In genomic region chr3:112376996-112377395, GRCh38 we compare ENCODE assay signal across 14 cellular contexts. TPM values are rescaled to one million over a fixed set of nuclear protein-coding genes. Genes with fewer than 3 reads are reported as not detected.
DNase-seq lines count a peak whose midpoint lies in the region; ATAC-seq and TF ChIP-seq lines count a peak whose summit lies in the region.
"Had no signal": no experiment of that assay in that cellular context is flagged by ENCODE, and none has a peak within 500 bp of the region (broad histone marks: within the 10 kb centered on the region; RNA-seq: fewer than 3 reads in every experiment).

No MANE protein-coding gene starts in this region.

- peak overlapping the region; percentile 90 for H3K27ac ChIP-seq in epithelial cell of prostate
- H3K27ac ChIP-seq: C4-2B had no signal

- DNase-seq in EH (ENCODE audit: low read depth), result peak; percentile 18
- peak; percentile 31 for DNase-seq in NOMO-1 treated with dmso at 0.1 percent for 144 hours (lab: John Stamatoyannopoulos, UW; ENCODE audit: unreplicated experiment)
- no peak for DNase-seq in epithelial cell of prostate (ENCODE audit: low read depth, low spot score)
- DNase-seq in natural killer cell treated with Interleukin-12 subunit alpha and Interleukin-12 subunit beta and Interleukin-15 and Interleukin-18, amount 100 ng/mL, for 72 hours (ENCODE audit: low spot score), result no peak
- no peak for DNase-seq in NCI-H82 treated with DMSO at 0.1 percent for 48 hours (lab: John Stamatoyannopoulos, UW; ENCODE audit: unreplicated experiment)
- DNase-seq in ACHN, result no peak
- DNase-seq in BE2C, result no peak
- no peak for DNase-seq in GM19238 (ENCODE audit: insufficient read length, low spot score)
- DNase-seq: activated CD4-positive, CD25-positive, alpha-beta regulatory T cell treated with anti-CD3 and anti-CD28 coated beads, Interleukin-2, amount 50 U/mL, for 72 hours; kidney; NCI-H1092; stimulated activated CD8-positive, alpha-beta memory T cell treated with anti-CD3 and anti-CD28 coated beads, Interleukin-4, amount 100 ng/mL, for 48 hours had no signal

- no peak overlapping the region for H3K4me3 ChIP-seq in BE2C (ENCODE audit: low read depth, low read length)

- H3K27ac Mint-ChIP-seq in natural killer cell treated with Interleukin-12 subunit alpha and Interleukin-12 subunit beta and Interleukin-15 and Interleukin-18, amount 100 ng/mL, for 72 hours, result peak overlapping the region in 1 of 2 donors; percentile 30
- H3K27ac Mint-ChIP-seq: activated naive CD4-positive, alpha-beta T cell treated with anti-CD3 and anti-CD28 coated beads, Interleukin-2, amount 50 U/mL, for 24 hours had no signal

- no peaks in the 10 kb centered on the region for H3K9me3 ChIP-seq in BE2C

- peak in 1 of 2 donors; percentile 79 for ATAC-seq in natural killer cell treated with Interleukin-12 subunit alpha and Interleukin-12 subunit beta and Interleukin-15 and Interleukin-18, amount 100 ng/mL, for 72 hours

- H3K9me3 Mint-ChIP-seq in natural killer cell treated with Interleukin-12 subunit alpha and Interleukin-12 subunit beta and Interleukin-15 and Interleukin-18, amount 100 ng/mL, for 72 hours, result no peaks in the 10 kb centered on the region

- TF ChIP-seq CTCF in BE2C (IDR thresholded peaks at IDR 0.05; ENCODE audit: low read depth, low read length), result no peak

- in situ Hi-C loops in ACHN (cut with HindIII; ENCODE audit: low pct_ligation_motif_present, low pct_unique_long_range_greater_than_20kb, low sequenced_read_pairs), result no loop called here

- no peaks in the 10 kb centered on the region for H3K36me3 ChIP-seq in BE2C

- no peaks in the 10 kb centered on the region for H3K4me1 ChIP-seq in BE2C

- no peaks in the 10 kb centered on the region for H3K4me1 Mint-ChIP-seq in natural killer cell treated with Interleukin-12 subunit alpha and Interleukin-12 subunit beta and Interleukin-15 and Interleukin-18, amount 100 ng/mL, for 72 hours (ENCODE audit: low read depth in 2 of 2)

- peak overlapping the region; percentile 17 for H3K4me3 Mint-ChIP-seq in natural killer cell treated with Interleukin-12 subunit alpha and Interleukin-12 subunit beta and Interleukin-15 and Interleukin-18, amount 100 ng/mL, for 72 hours
- H3K4me3 Mint-ChIP-seq: activated naive CD4-positive, alpha-beta T cell treated with anti-CD3 and anti-CD28 coated beads, Interleukin-2, amount 50 U/mL, for 24 hours had no signal

- H3K36me3 Mint-ChIP-seq in natural killer cell treated with Interleukin-12 subunit alpha and Interleukin-12 subunit beta and Interleukin-15 and Interleukin-18, amount 100 ng/mL, for 72 hours, result no peaks in the 10 kb centered on the region
- H3K36me3 Mint-ChIP-seq: activated naive CD4-positive, alpha-beta T cell treated with anti-CD3 and anti-CD28 coated beads, Interleukin-2, amount 50 U/mL, for 24 hours had no signal

- H3K27me3 Mint-ChIP-seq in natural killer cell treated with Interleukin-12 subunit alpha and Interleukin-12 subunit beta and Interleukin-15 and Interleukin-18, amount 100 ng/mL, for 72 hours, result no peaks in the 10 kb centered on the region
- H3K27me3 Mint-ChIP-seq: activated naive CD4-positive, alpha-beta T cell treated with anti-CD3 and anti-CD28 coated beads, Interleukin-2, amount 50 U/mL, for 24 hours had no signal

- H3K27me3 ChIP-seq in BE2C, result no peaks in the 10 kb centered on the region

RNA-seq across cellular contexts. Expression of gene CD200, which starts 44.0 kb away (rescaled TPM):
- under 1 TPM; 0.17 to 0.36 TPM for total RNA-seq in natural killer cell treated with Interleukin-12 subunit alpha and Interleukin-12 subunit beta and Interleukin-15 and Interleukin-18, amount 100 ng/mL, for 72 hours
- 18.2 TPM for polyA plus RNA-seq in BE2C (2012; ENCODE audit: insufficient read depth, insufficient read length, low read depth)

Comparison
In these comparisons a context has a peak if more than half of its experiments do, and no peak if none do; other contexts are left out.
1. DNase-seq: peak in EH (single experiment) and NOMO-1 treated with dmso at 0.1 percent for 144 hours (single experiment); none in epithelial cell of prostate (single experiment), natural killer cell treated with Interleukin-12 subunit alpha and Interleukin-12 subunit beta and Interleukin-15 and Interleukin-18, amount 100 ng/mL, for 72 hours (single experiment), NCI-H82 treated with DMSO at 0.1 percent for 48 hours (single experiment), ACHN (single experiment), BE2C (single experiment) and GM19238 (single experiment).